In the genomic region with DNA sequence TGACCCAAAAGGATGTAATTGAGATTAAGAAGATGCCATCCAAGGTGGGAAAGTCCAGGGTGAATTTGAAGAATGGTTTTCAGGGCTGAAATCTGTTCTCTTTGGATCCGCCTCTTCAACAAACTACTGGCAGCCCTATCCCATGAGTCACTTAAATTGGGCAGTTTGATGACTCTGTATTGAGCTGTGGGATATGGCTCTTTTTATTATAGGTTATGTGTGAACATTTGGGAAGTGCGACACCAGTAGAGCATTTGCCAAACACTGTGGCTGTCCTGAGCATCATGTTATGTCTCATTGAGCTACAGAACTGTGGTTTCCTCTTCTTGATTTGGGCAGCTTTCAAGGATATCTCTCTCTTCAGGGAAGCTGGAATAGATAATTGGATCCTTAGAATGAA, we compare ENCODE assay signal across 13 cellular contexts.
"Had no signal": no experiment of that assay in that cellular context is flagged by ENCODE, and none has a peak within 500 bp of the region (broad histone marks: within the 10 kb centered on the region; RNA-seq: fewer than 3 reads in every experiment).

No MANE protein-coding gene starts in this region.

- H3K4me3 ChIP-seq: cardiac muscle cell, dorsolateral prefrontal cortex, transverse colon, vagina had no signal

- H3K4me1 ChIP-seq: vagina had no signal

- DNase-seq: activated CD4-positive, alpha-beta T cell treated with anti-CD3 and anti-CD28 coated beads, Interleukin-2, amount 10 ng/mL, durations not matched to agents 7 days and 5 days; activated CD4-positive, CD25-positive, alpha-beta regulatory T cell; activated naive CD4-positive, alpha-beta T cell treated with Interleukin-2 at 50 U/mL for 16 hours; endodermal cell; erythroblast; glutamatergic neuron; mesendoderm; posterior cingulate gyrus; retina; transverse colon had no signal

- H3K27ac ChIP-seq: cardiac muscle cell, dorsolateral prefrontal cortex, transverse colon, vagina had no signal

- H3K9me3 ChIP-seq: vagina had no signal

- H3K27me3 ChIP-seq: cardiac muscle cell, dorsolateral prefrontal cortex, transverse colon, vagina had no signal
